In the genomic region with DNA sequence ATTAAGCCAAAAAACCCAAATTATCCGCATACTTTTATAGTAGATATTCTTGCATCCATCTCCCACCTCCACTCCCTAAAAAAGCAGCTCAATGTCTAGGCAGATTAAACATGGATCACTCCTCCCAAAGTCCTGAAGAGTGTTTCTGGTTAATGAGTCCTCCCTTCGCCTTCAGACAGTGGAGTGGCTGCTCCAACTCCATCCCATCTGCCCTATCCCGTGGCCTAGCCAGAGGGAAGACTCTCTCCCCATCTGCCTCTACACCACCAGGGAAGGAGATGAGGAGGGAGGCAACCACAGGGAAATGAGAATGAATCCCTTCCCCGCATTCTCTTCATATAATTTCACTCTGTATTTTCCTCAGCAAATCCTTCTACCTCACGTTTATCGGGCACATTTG, we compare ENCODE assay signal across 10 cellular contexts.
A peak's percentile ranks its signal among the peaks of the same experiment; 100 is the strongest.
DNase-seq lines count a peak whose midpoint lies in the region; TF ChIP-seq lines count a peak whose summit lies in the region.
"Had no signal": no experiment of that assay in that cellular context is flagged by ENCODE, and none has a peak within 500 bp of the region (broad histone marks: within the 10 kb centered on the region; RNA-seq: fewer than 3 reads in every experiment).

No MANE protein-coding gene starts in this region.

- H3K4me1 Mint-ChIP-seq in chondrocyte (ENCODE audit: low read depth): peaks cover 15% of the 10 kb centered on the region

- TF ChIP-seq CTCF in AG09309 (IDR thresholded peaks at IDR 0.05; ENCODE audit: control insufficient read depth, insufficient read depth, low read depth, low read length, missing control alignments) (no peak), OCI-LY1 (IDR thresholded peaks at IDR 0.05; ENCODE audit: low read length) (no peak), esophagus squamous epithelium (IDR thresholded peaks at IDR 0.05) (no peak), neutrophil (IDR thresholded peaks at IDR 0.05) (no peak), chondrocyte (IDR thresholded peaks at IDR 0.05) (no peak)

- H3K9ac ChIP-seq in OCI-LY1 (ENCODE audit: low read length): peak overlapping the region; percentile 98

- intact Hi-C loops in esophagus squamous epithelium (cut with DNase I): no loop called here

- peaks cover 67% of the 10 kb centered on the region for H3K79me2 ChIP-seq in OCI-LY1 (ENCODE audit: insufficient read depth, low read length)

- no peaks in the 10 kb centered on the region for H3K9me2 ChIP-seq in OCI-LY1 (ENCODE audit: low read depth, low read length)

- H3K4me3 Mint-ChIP-seq in chondrocyte (ENCODE audit: unreplicated experiment): no peak overlapping the region

- TF ChIP-seq POLR2A in esophagus squamous epithelium (IDR thresholded peaks at IDR 0.05): no peak

- no peaks in the 10 kb centered on the region for H4K20me1 ChIP-seq in OCI-LY1 (ENCODE audit: insufficient read depth, low read length)

- H3K36me3 ChIP-seq in OCI-LY1 (ENCODE audit: insufficient read depth, low read length) (peaks cover 61% of the 10 kb centered on the region), esophagus squamous epithelium (peaks cover 0 to 34% (median 3%) of the 10 kb centered on the region in 3 donors), neutrophil (peaks cover 41% of the 10 kb centered on the region)

- no peak overlapping the region for H2AFZ ChIP-seq in OCI-LY1 (ENCODE audit: low read length)

- H3K27ac Mint-ChIP-seq in chondrocyte (ENCODE audit: unreplicated experiment): no peak overlapping the region

- H3K4me2 ChIP-seq in OCI-LY1 (ENCODE audit: low read length): peak overlapping the region; percentile 97

- H3K9me3 ChIP-seq in OCI-LY1 (ENCODE audit: low read length): no peaks in the 10 kb centered on the region
- no peaks in the 10 kb centered on the region for H3K9me3 ChIP-seq in esophagus squamous epithelium
- H3K9me3 ChIP-seq in neutrophil: no peaks in the 10 kb centered on the region

- DNase-seq in AG09309 (ENCODE audit: low read depth) (no peak), esophagus squamous epithelium (lab: John Stamatoyannopoulos, UW) (no peak), chondrocyte (ENCODE audit: low spot score) (no peak), NAMALWA (ENCODE audit: low spot score) (no peak), NCI-H146 treated with DMSO at 0.1 percent for 48 hours (lab: John Stamatoyannopoulos, UW; ENCODE audit: unreplicated experiment) (no peak)
- DNase-seq in stimulated activated naive CD4-positive, alpha-beta T cell treated with Interleukin-2 at 50 U/mL for 16 hours (lab: John Stamatoyannopoulos, UW): no peak
- DNase-seq: GOT3, NCI-H1436 treated with DMSO at 0.1 percent for 48 hours had no signal

- peaks cover 9% of the 10 kb centered on the region for H3K36me3 Mint-ChIP-seq in chondrocyte (ENCODE audit: low read depth)

- H3K27ac ChIP-seq in OCI-LY1 (ENCODE audit: low read depth, low read length, poor library complexity, severe bottlenecking) (peak overlapping the region; percentile 88), esophagus squamous epithelium (peak overlapping the region; percentile 98 to 100 (median 100)), neutrophil (peak overlapping the region; percentile 96)

- H3K27me3 ChIP-seq in OCI-LY1 (ENCODE audit: insufficient read depth, low read length) (no peaks in the 10 kb centered on the region), esophagus squamous epithelium (no peaks in the 10 kb centered on the region), neutrophil (no peaks in the 10 kb centered on the region)

- H3F3A ChIP-seq in OCI-LY1 (ENCODE audit: insufficient read depth, low read length): 0 out of 2 replicates have a peak, but pooled peaks cover 2% of the 10 kb centered on the region

- peaks cover 72% of the 10 kb centered on the region for H3K4me1 ChIP-seq in OCI-LY1 (ENCODE audit: insufficient read depth, low read length, severe bottlenecking)
- peaks cover 40 to 80% (median 53%) of the 10 kb centered on the region in 3 donors for H3K4me1 ChIP-seq in esophagus squamous epithelium
- peaks cover 84 to 89% of the 10 kb centered on the region in 2 experiments for H3K4me1 ChIP-seq in neutrophil (ENCODE audit: control insufficient read depth in 1 of 2, insufficient read depth in 1 of 2, low read depth in 1 of 2, low read length in 1 of 2)

- H3K9me3 Mint-ChIP-seq in chondrocyte (ENCODE audit: low read depth): no peaks in the 10 kb centered on the region

- H3K27me3 Mint-ChIP-seq in chondrocyte (ENCODE audit: low read depth): no peaks in the 10 kb centered on the region

- H3K4me3 ChIP-seq in AG09309 (ENCODE audit: control insufficient read depth, low read depth, low read length) (peak overlapping the region; percentile 76), OCI-LY1 (ENCODE audit: low read depth, low read length, poor library complexity, severe bottlenecking) (peak overlapping the region; percentile 86), esophagus squamous epithelium (peak overlapping the region; percentile 83 to 96 (median 92)), neutrophil (ENCODE audit: low read depth in 1 of 2, low read length in 1 of 2) (peak overlapping the region; percentile 86 to 96)

- WGBS in esophagus squamous epithelium, 2 donors: 33 to 40% methylated on average over 6 of the region's 6 CpGs
